Comparison of ENCODE assay signal across 20 cellular contexts in genomic region chr6:131295081-131295480, GRCh38.
A peak's percentile ranks its signal among the peaks of the same experiment; 100 is the strongest.
DNase-seq lines count a peak whose midpoint lies in the region; ATAC-seq and TF ChIP-seq lines count a peak whose summit lies in the region.
"Had no signal": no experiment of that assay in that cellular context is flagged by ENCODE, and none has a peak within 500 bp of the region (broad histone marks: within the 10 kb centered on the region; RNA-seq: fewer than 3 reads in every experiment).

No MANE protein-coding gene starts in this region.

- 0 out of 2 replicates have a peak, but pooled peaks cover 2% of the 10 kb centered on the region for H3K79me2 ChIP-seq in GM23338 (replicated peaks; ENCODE audit: insufficient read depth)
- no peaks in the 10 kb centered on the region for H3K79me2 ChIP-seq in MM.1S (ENCODE audit: low read length)

- H3K36me3 Mint-ChIP-seq in GM23338 (ENCODE audit: low read depth) (peaks cover 25% of the 10 kb centered on the region), T-helper 17 cell (ENCODE audit: low read depth) (no peaks in the 10 kb centered on the region)
- peaks cover 0 to 10% (median 7%) of the 10 kb centered on the region in 5 donors for H3K36me3 Mint-ChIP-seq in naive thymus-derived CD4-positive, alpha-beta T cell

- H3K4me3 ChIP-seq in GM23338 = peak overlapping the region; percentile 49
- peak overlapping the region; percentile 86 for H3K4me3 ChIP-seq in iPS-15b (ENCODE audit: low read depth, low read length)
- H3K4me3 ChIP-seq in naive thymus-derived CD4-positive, alpha-beta T cell (ENCODE audit: low read length) = no peak overlapping the region
- no peak overlapping the region for H3K4me3 ChIP-seq in MM.1S (ENCODE audit: low read length)

- H3K27ac Mint-ChIP-seq in GM23338 (no peak overlapping the region), T-helper 17 cell (peak overlapping the region; percentile 24)
- H3K27ac Mint-ChIP-seq in naive thymus-derived CD4-positive, alpha-beta T cell = peak overlapping the region in 6 of 9 donors; percentile 29 to 84 (median 68)

- H3K4me1 Mint-ChIP-seq in GM23338 = peaks cover 35% of the 10 kb centered on the region
- peaks cover 26% of the 10 kb centered on the region for H3K4me1 Mint-ChIP-seq in T-helper 17 cell
- H3K4me1 Mint-ChIP-seq in naive thymus-derived CD4-positive, alpha-beta T cell = peaks cover 9 to 49% (median 37%) of the 10 kb centered on the region in 7 donors

- no peaks in the 10 kb centered on the region for H4K20me1 ChIP-seq in GM23338 (replicated peaks; ENCODE audit: insufficient read depth)
- H4K20me1 ChIP-seq in MM.1S (ENCODE audit: insufficient read depth, low read length) = no peaks in the 10 kb centered on the region

- TF ChIP-seq CTCF in GM23338 (conservative IDR thresholded peaks at IDR 0.05; ENCODE audit: low read depth in 2 of 2) (no peak), MM.1S (IDR thresholded peaks at IDR 0.05; ENCODE audit: low read length) (no peak)

- H3K9me3 ChIP-seq in T-helper 17 cell (ENCODE audit: control insufficient read depth, low read length, poor library complexity, severe bottlenecking) (no peaks in the 10 kb centered on the region), iPS-15b (ENCODE audit: control insufficient read depth, insufficient read depth, low read length) (no peaks in the 10 kb centered on the region), MM.1S (replicated peaks; ENCODE audit: insufficient read depth, low read length) (no peaks in the 10 kb centered on the region)
- no peaks in the 10 kb centered on the region for H3K9me3 ChIP-seq in naive thymus-derived CD4-positive, alpha-beta T cell (ENCODE audit: control insufficient read depth in 2 of 3, low read length in 3 of 3)

- no peaks in the 10 kb centered on the region for H3K27me3 ChIP-seq in GM23338 (ENCODE audit: insufficient read depth)
- H3K27me3 ChIP-seq in iPS-15b (ENCODE audit: control insufficient read depth, insufficient read depth, low read length) = no peaks in the 10 kb centered on the region
- no peaks in the 10 kb centered on the region for H3K27me3 ChIP-seq in naive thymus-derived CD4-positive, alpha-beta T cell (ENCODE audit: control insufficient read depth in 2 of 2, insufficient read depth in 2 of 2, low read length in 2 of 2)
- no peaks in the 10 kb centered on the region for H3K27me3 ChIP-seq in MM.1S (replicated peaks; ENCODE audit: insufficient read depth, low read length)

- H3K36me3 ChIP-seq in GM23338 (ENCODE audit: insufficient read depth) = no peaks in the 10 kb centered on the region
- H3K36me3 ChIP-seq in iPS-15b (ENCODE audit: control insufficient read depth, insufficient read depth, low read length) = no peaks in the 10 kb centered on the region
- no peaks in the 10 kb centered on the region for H3K36me3 ChIP-seq in naive thymus-derived CD4-positive, alpha-beta T cell (ENCODE audit: control insufficient read depth in 2 of 3, insufficient read depth in 3 of 3, low read length in 3 of 3)
- H3K36me3 ChIP-seq in MM.1S (replicated peaks; ENCODE audit: insufficient read depth, low read length) = no peaks in the 10 kb centered on the region

- H3K27me3 Mint-ChIP-seq in GM23338 (ENCODE audit: insufficient read depth, low read depth, poor library complexity) (peaks cover 2% of the 10 kb centered on the region), T-helper 17 cell (no peaks in the 10 kb centered on the region)
- H3K27me3 Mint-ChIP-seq in naive thymus-derived CD4-positive, alpha-beta T cell = no peaks in the 10 kb centered on the region
- H3K27me3 Mint-ChIP-seq: CD8-positive, alpha-beta memory T cell had no signal

- H3K9me3 Mint-ChIP-seq in GM23338 = peaks cover 26% of the 10 kb centered on the region
- H3K9me3 Mint-ChIP-seq in naive thymus-derived CD4-positive, alpha-beta T cell = no peaks in the 10 kb centered on the region
- H3K9me3 Mint-ChIP-seq: CD8-positive, alpha-beta memory T cell had no signal

- intact Hi-C loops in naive thymus-derived CD4-positive, alpha-beta T cell (cut with micrococcal nuclease) = no loop called here

- no peak overlapping the region for H2AFZ ChIP-seq in GM23338
- no peak overlapping the region for H2AFZ ChIP-seq in MM.1S (ENCODE audit: low read length)

- H3K9me2 ChIP-seq in GM23338 (ENCODE audit: insufficient read depth) (no peaks in the 10 kb centered on the region), MM.1S (replicated peaks; ENCODE audit: insufficient read depth, low read length) (no peaks in the 10 kb centered on the region)

- peak overlapping the region; percentile 52 for H3K4me2 ChIP-seq in GM23338
- H3K4me2 ChIP-seq in MM.1S (ENCODE audit: low read depth, low read length) = no peak overlapping the region

- H3K4me3 Mint-ChIP-seq in GM23338 (no peak overlapping the region), T-helper 17 cell (no peak overlapping the region)
- H3K4me3 Mint-ChIP-seq in naive thymus-derived CD4-positive, alpha-beta T cell = no peak overlapping the region
- H3K4me3 Mint-ChIP-seq: CD8-positive, alpha-beta memory T cell had no signal

- DNase-seq in GM23338 (ENCODE audit: low spot score) (peak; percentile 68), T-helper 17 cell (no peak), NCI-H510A treated with DMSO at 0.1 percent for 48 hours (lab: John Stamatoyannopoulos, UW) (no peak), MM.1S (no peak)
- DNase-seq in naive thymus-derived CD4-positive, alpha-beta T cell = no peak
- DNase-seq: Calu3; CD8-positive, alpha-beta memory T cell; DMS153; GDM1; Kasumi-1; NCI-H1417; NCI-H1694 treated with DMSO at 0.1 percent for 48 hours; NCI-H2081 treated with DMSO at 0.1 percent for 48 hours; NCI-H446; NCI-H526 treated with DMSO at 0.1 percent for 48 hours; SHP77 had no signal

- H3K27ac ChIP-seq in GM23338 (ENCODE audit: low read depth) (peak overlapping the region; percentile 79), MM.1S (ENCODE audit: low read length) (no peak overlapping the region)
- no peak overlapping the region for H3K27ac ChIP-seq in naive thymus-derived CD4-positive, alpha-beta T cell (ENCODE audit: low read depth, low read length)
- H3K27ac ChIP-seq: C4-2B had no signal

- ATAC-seq in GM23338 (peak; percentile 79), T-helper 17 cell (no peak), HG02642 (IDR thresholded peaks at IDR 0.05; ENCODE audit: poor library complexity, unreplicated experiment) (no peak), GM18858 (IDR thresholded peaks at IDR 0.05; ENCODE audit: unreplicated experiment) (no peak)
- no peak for ATAC-seq in naive thymus-derived CD4-positive, alpha-beta T cell

- CTCF ChIA-PET in naive thymus-derived CD4-positive, alpha-beta T cell (lab: Charles Lee) = no interaction called here

- H3F3A ChIP-seq in GM23338 (replicated peaks; ENCODE audit: low read depth) (no peaks in the 10 kb centered on the region; the same call in 1 of the 2 replicates), MM.1S (ENCODE audit: insufficient read depth, low read length) (no peaks in the 10 kb centered on the region)

- H3K9ac ChIP-seq in iPS-15b (ENCODE audit: low read depth, low read length) (peak overlapping the region; percentile 90), MM.1S (ENCODE audit: low read length) (no peak overlapping the region)

- POLR2A ChIA-PET in naive thymus-derived CD4-positive, alpha-beta T cell (lab: Charles Lee) = interaction anchor here (0.8 to 4.4 kb wide), 3 partner anchors 12 to 57 kb away, joined by 3 to 33 read pairs (median 3); no protein-coding TSS in a partner anchor

- H3K4me1 ChIP-seq in GM23338 (ENCODE audit: insufficient read depth) (peaks cover 41% of the 10 kb centered on the region), iPS-15b (ENCODE audit: control insufficient read depth, insufficient read depth, low read length) (peaks cover 24% of the 10 kb centered on the region), MM.1S (ENCODE audit: low read length) (peaks cover 5% of the 10 kb centered on the region; the same call in 1 of the 2 replicates)
- peaks cover 0 to 14% of the 10 kb centered on the region in 2 donors for H3K4me1 ChIP-seq in naive thymus-derived CD4-positive, alpha-beta T cell (ENCODE audit: control insufficient read depth in 2 of 2, insufficient read depth in 2 of 2, low read length in 2 of 2)

TF ChIP-seq in GM23338, 12 proteins besides CTCF, POLR2A, EP300 and RAD21:
- TF ChIP-seq POLR2AphosphoS5 (IDR thresholded peaks at IDR 0.05; ENCODE audit: low read depth) (peak; percentile 4; the same call in 1 of the 2 replicates), ETS1 (IDR thresholded peaks at IDR 0.05) (no peak)
TF ChIP-seq in GM23338: peak in this region for 1.

Comparison
In these comparisons a context has a peak if more than half of its experiments do, and no peak if none do; other contexts are left out.
1. H3K4me3 ChIP-seq: peak in GM23338 (single experiment) and iPS-15b (single experiment); none in naive thymus-derived CD4-positive, alpha-beta T cell (single experiment) and MM.1S (single experiment).